Comparison of ENCODE assay signal across 1 cellular context in genomic region chr6:119312875-119313338, GRCh38.
A peak's percentile ranks its signal among the peaks of the same experiment; 100 is the strongest.
TF ChIP-seq lines count a peak whose summit lies in the region.

No MANE protein-coding gene starts in this region.

TF ChIP-seq in K562, 482 proteins besides CTCF, POLR2A, EP300 and RAD21 (continued from another document and continues in another):
- no peak for TF ChIP-seq RERE (CRISPR knock-in tag; IDR thresholded peaks at IDR 0.05; ENCODE audit: borderline replicate concordance)
- TF ChIP-seq, protein P1, sequence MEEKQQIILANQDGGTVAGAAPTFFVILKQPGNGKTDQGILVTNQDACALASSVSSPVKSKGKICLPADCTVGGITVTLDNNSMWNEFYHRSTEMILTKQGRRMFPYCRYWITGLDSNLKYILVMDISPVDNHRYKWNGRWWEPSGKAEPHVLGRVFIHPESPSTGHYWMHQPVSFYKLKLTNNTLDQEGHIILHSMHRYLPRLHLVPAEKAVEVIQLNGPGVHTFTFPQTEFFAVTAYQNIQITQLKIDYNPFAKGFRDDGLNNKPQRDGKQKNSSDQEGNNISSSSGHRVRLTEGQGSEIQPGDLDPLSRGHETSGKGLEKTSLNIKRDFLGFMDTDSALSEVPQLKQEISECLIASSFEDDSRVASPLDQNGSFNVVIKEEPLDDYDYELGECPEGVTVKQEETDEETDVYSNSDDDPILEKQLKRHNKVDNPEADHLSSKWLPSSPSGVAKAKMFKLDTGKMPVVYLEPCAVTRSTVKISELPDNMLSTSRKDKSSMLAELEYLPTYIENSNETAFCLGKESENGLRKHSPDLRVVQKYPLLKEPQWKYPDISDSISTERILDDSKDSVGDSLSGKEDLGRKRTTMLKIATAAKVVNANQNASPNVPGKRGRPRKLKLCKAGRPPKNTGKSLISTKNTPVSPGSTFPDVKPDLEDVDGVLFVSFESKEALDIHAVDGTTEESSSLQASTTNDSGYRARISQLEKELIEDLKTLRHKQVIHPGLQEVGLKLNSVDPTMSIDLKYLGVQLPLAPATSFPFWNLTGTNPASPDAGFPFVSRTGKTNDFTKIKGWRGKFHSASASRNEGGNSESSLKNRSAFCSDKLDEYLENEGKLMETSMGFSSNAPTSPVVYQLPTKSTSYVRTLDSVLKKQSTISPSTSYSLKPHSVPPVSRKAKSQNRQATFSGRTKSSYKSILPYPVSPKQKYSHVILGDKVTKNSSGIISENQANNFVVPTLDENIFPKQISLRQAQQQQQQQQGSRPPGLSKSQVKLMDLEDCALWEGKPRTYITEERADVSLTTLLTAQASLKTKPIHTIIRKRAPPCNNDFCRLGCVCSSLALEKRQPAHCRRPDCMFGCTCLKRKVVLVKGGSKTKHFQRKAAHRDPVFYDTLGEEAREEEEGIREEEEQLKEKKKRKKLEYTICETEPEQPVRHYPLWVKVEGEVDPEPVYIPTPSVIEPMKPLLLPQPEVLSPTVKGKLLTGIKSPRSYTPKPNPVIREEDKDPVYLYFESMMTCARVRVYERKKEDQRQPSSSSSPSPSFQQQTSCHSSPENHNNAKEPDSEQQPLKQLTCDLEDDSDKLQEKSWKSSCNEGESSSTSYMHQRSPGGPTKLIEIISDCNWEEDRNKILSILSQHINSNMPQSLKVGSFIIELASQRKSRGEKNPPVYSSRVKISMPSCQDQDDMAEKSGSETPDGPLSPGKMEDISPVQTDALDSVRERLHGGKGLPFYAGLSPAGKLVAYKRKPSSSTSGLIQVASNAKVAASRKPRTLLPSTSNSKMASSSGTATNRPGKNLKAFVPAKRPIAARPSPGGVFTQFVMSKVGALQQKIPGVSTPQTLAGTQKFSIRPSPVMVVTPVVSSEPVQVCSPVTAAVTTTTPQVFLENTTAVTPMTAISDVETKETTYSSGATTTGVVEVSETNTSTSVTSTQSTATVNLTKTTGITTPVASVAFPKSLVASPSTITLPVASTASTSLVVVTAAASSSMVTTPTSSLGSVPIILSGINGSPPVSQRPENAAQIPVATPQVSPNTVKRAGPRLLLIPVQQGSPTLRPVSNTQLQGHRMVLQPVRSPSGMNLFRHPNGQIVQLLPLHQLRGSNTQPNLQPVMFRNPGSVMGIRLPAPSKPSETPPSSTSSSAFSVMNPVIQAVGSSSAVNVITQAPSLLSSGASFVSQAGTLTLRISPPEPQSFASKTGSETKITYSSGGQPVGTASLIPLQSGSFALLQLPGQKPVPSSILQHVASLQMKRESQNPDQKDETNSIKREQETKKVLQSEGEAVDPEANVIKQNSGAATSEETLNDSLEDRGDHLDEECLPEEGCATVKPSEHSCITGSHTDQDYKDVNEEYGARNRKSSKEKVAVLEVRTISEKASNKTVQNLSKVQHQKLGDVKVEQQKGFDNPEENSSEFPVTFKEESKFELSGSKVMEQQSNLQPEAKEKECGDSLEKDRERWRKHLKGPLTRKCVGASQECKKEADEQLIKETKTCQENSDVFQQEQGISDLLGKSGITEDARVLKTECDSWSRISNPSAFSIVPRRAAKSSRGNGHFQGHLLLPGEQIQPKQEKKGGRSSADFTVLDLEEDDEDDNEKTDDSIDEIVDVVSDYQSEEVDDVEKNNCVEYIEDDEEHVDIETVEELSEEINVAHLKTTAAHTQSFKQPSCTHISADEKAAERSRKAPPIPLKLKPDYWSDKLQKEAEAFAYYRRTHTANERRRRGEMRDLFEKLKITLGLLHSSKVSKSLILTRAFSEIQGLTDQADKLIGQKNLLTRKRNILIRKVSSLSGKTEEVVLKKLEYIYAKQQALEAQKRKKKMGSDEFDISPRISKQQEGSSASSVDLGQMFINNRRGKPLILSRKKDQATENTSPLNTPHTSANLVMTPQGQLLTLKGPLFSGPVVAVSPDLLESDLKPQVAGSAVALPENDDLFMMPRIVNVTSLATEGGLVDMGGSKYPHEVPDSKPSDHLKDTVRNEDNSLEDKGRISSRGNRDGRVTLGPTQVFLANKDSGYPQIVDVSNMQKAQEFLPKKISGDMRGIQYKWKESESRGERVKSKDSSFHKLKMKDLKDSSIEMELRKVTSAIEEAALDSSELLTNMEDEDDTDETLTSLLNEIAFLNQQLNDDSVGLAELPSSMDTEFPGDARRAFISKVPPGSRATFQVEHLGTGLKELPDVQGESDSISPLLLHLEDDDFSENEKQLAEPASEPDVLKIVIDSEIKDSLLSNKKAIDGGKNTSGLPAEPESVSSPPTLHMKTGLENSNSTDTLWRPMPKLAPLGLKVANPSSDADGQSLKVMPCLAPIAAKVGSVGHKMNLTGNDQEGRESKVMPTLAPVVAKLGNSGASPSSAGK (IDR thresholded peaks at IDR 0.05), result no peak
- TF ChIP-seq HEY1 (CRISPR knock-in tag; IDR thresholded peaks at IDR 0.05; ENCODE audit: borderline replicate concordance), result no peak
- no peak for TF ChIP-seq SMAD1 (IDR thresholded peaks at IDR 0.05; ENCODE audit: low read depth, low read length, partially characterized antibody)
- peak; percentile 31; the same call in 1 of the 2 replicates for TF ChIP-seq ZBTB40 (IDR thresholded peaks at IDR 0.05)
- TF ChIP-seq ZBTB40 (CRISPR knock-in tag; IDR thresholded peaks at IDR 0.05), result no peak
- TF ChIP-seq NCOA2 (IDR thresholded peaks at IDR 0.05; ENCODE audit: partially characterized antibody in 2 of 2), result peak in 1 of 2 experiments; percentile 31
- no peak for TF ChIP-seq MCM3 (IDR thresholded peaks at IDR 0.05)
- TF ChIP-seq USF1 (CRISPR knock-in tag; IDR thresholded peaks at IDR 0.05), result peak; percentile 46; the same call in 1 of the 2 replicates
- TF ChIP-seq SPI1 (IDR thresholded peaks at IDR 0.05; ENCODE audit: borderline replicate concordance, low read depth, low read length), result peak; percentile 85
- TF ChIP-seq BRD9 (IDR thresholded peaks at IDR 0.05; ENCODE audit: low read depth, partially characterized antibody), result no peak
- TF ChIP-seq ZNF583 (CRISPR knock-in tag; IDR thresholded peaks at IDR 0.05), result no peak
- TF ChIP-seq TEAD4 (IDR thresholded peaks at IDR 0.05; ENCODE audit: low read length), result peak; percentile 91
- TF ChIP-seq TEAD4 (CRISPR knock-in tag; IDR thresholded peaks at IDR 0.05; ENCODE audit: borderline replicate concordance), result no peak
- no peak for TF ChIP-seq EP400 (IDR thresholded peaks at IDR 0.05)
- no peak for TF ChIP-seq TCF7L2 (IDR thresholded peaks at IDR 0.05; ENCODE audit: low read depth, low read length)
- no peak for TF ChIP-seq E2F4 (CRISPR knock-in tag; IDR thresholded peaks at IDR 0.05; ENCODE audit: low read depth)
- TF ChIP-seq KHSRP (IDR thresholded peaks at IDR 0.05), result no peak
- no peak for TF ChIP-seq SMARCB1 (IDR thresholded peaks at IDR 0.05; ENCODE audit: insufficient read length, low read depth)
- TF ChIP-seq ZNF263 (CRISPR knock-in tag; IDR thresholded peaks at IDR 0.05; ENCODE audit: borderline replicate concordance), result peak; percentile 41; the same call in 1 of the 2 replicates
- no peak for TF ChIP-seq ARID2 (IDR thresholded peaks at IDR 0.05)
- TF ChIP-seq HSF4 (CRISPR knock-in tag; IDR thresholded peaks at IDR 0.05; ENCODE audit: borderline replicate concordance), result no peak
- TF ChIP-seq SNIP1 (IDR thresholded peaks at IDR 0.05; ENCODE audit: low read depth), result no peak
- no peak for TF ChIP-seq NFIX (CRISPR knock-in tag; IDR thresholded peaks at IDR 0.05; ENCODE audit: low read depth)
- no peak for TF ChIP-seq ZNF282 (CRISPR knock-in tag; IDR thresholded peaks at IDR 0.05)
